ENCODE assay signal across 8 cellular contexts in genomic region chr2:87454421-87454820, GRCh38.
DNase-seq lines count a peak whose midpoint lies in the region; ATAC-seq, FAIRE-seq and TF ChIP-seq lines count a peak whose summit lies in the region.
"Not testable (repeated sequence)": the region's sequence is repeated elsewhere in the genome, so short reads cannot be mapped to it uniquely, and the experiment has no call there.

No MANE protein-coding gene starts in this region.

- POLR2A ChIA-PET in endothelial cell of umbilical vein (lab: Charles Lee), result not testable (repeated sequence)

- TF ChIP-seq CTCF in endothelial cell of umbilical vein (IDR thresholded peaks at IDR 0.05; ENCODE audit: extremely low read depth in 1 of 2, insufficient read depth in 1 of 2, low read depth in 1 of 2, low read length in 2 of 2); heart right ventricle (IDR thresholded peaks at IDR 0.05); nephron (IDR thresholded peaks at IDR 0.05; ENCODE audit: unreplicated experiment in 3 of 3): not testable (repeated sequence)

- not testable (repeated sequence) for H3K36me3 Mint-ChIP-seq in CD4-positive, CD25-positive, alpha-beta regulatory T cell; nephron (ENCODE audit: low read depth)

- H3K9me3 ChIP-seq in CD4-positive, CD25-positive, alpha-beta regulatory T cell (ENCODE audit: control insufficient read depth in 2 of 2, low read length in 2 of 2); adipocyte (ENCODE audit: control insufficient read depth, low read length); endothelial cell of umbilical vein (replicated peaks; ENCODE audit: control insufficient read depth, insufficient read depth, low read length); heart right ventricle; subcutaneous abdominal adipose tissue (ENCODE audit: control insufficient read depth in 5 of 5, low read length in 5 of 5): not testable (repeated sequence)

- H3K36me3 ChIP-seq in CD4-positive, CD25-positive, alpha-beta regulatory T cell (ENCODE audit: control insufficient read depth, insufficient read depth, low read length); adipocyte (ENCODE audit: control insufficient read depth, insufficient read depth, low read length, severe bottlenecking); endothelial cell of umbilical vein (ENCODE audit: control insufficient read depth in 2 of 2, extremely low read depth in 1 of 2, insufficient read depth in 2 of 2, low read length in 2 of 2); heart right ventricle; subcutaneous abdominal adipose tissue (ENCODE audit: control insufficient read depth in 5 of 5, insufficient read depth in 5 of 5, low read length in 5 of 5): not testable (repeated sequence)

- not testable (repeated sequence) for H2AFZ ChIP-seq in endothelial cell of umbilical vein (ENCODE audit: low read depth, low read length)

- intact Hi-C loops in endothelial cell of umbilical vein (cut with micrococcal nuclease); heart right ventricle (cut with DNase I): not testable (repeated sequence)

- 64 to 75% methylated on average over 2 of the region's 2 CpGs for WGBS in heart right ventricle, 2 donors

- H3K4me2 ChIP-seq in endothelial cell of umbilical vein (ENCODE audit: insufficient read depth, low read length), result peak overlapping the region; percentile 31

- H3K9me1 ChIP-seq in endothelial cell of umbilical vein (replicated peaks; ENCODE audit: control insufficient read depth, extremely low read depth, insufficient read depth, low read length), result not testable (repeated sequence)

- not testable (repeated sequence) for H3K27me3 Mint-ChIP-seq in CD4-positive, CD25-positive, alpha-beta regulatory T cell; nephron (ENCODE audit: low read depth)

- CTCF ChIA-PET in endothelial cell of umbilical vein (lab: Charles Lee), result not testable (repeated sequence)

- H3K9me3 Mint-ChIP-seq in CD4-positive, CD25-positive, alpha-beta regulatory T cell; nephron: not testable (repeated sequence)

- H3K27ac ChIP-seq in CD4-positive, CD25-positive, alpha-beta regulatory T cell (ENCODE audit: insufficient read depth, low read length, poor library complexity, severe bottlenecking), result peak overlapping the region; percentile 41
- peak overlapping the region; percentile 77 for H3K27ac ChIP-seq in endothelial cell of umbilical vein (ENCODE audit: insufficient read depth, low read depth, low read length)
- H3K27ac ChIP-seq in heart right ventricle, result peak overlapping the region in 8 of 10 donors; percentile 28 to 78 (median 64)
- peak overlapping the region; percentile 77 for H3K27ac ChIP-seq in subcutaneous abdominal adipose tissue (ENCODE audit: low read depth, low read length)

- DNase-seq in CD4-positive, CD25-positive, alpha-beta regulatory T cell; adipocyte (ENCODE audit: low read depth); endothelial cell of umbilical vein (ENCODE audit: low read depth, low spot score); heart right ventricle: not testable (repeated sequence)
- peak; percentile 40 for DNase-seq in HS-5 (ENCODE audit: low read depth)
- peak; percentile 56 for DNase-seq in RKO (ENCODE audit: low spot score)

- H3K4me1 ChIP-seq in CD4-positive, CD25-positive, alpha-beta regulatory T cell (ENCODE audit: control insufficient read depth, insufficient read depth, low read length, poor library complexity, severe bottlenecking), result not testable (repeated sequence)
- H3K4me1 ChIP-seq in adipocyte (ENCODE audit: control insufficient read depth, insufficient read depth, low read length) (peaks cover 11% of the 10 kb centered on the region), endothelial cell of umbilical vein (ENCODE audit: control insufficient read depth, extremely low read depth, insufficient read depth, low read length) (peaks cover 23% of the 10 kb centered on the region), heart right ventricle (peaks cover 0 to 23% (median 16%) of the 10 kb centered on the region in 9 donors), subcutaneous abdominal adipose tissue (ENCODE audit: control insufficient read depth in 5 of 5, insufficient read depth in 5 of 5, low read length in 5 of 5) (peaks cover 1 to 27% (median 3%) of the 10 kb centered on the region in 5 donors)

- not testable (repeated sequence) for H3K4me3 Mint-ChIP-seq in CD4-positive, CD25-positive, alpha-beta regulatory T cell; nephron

- H3K79me2 ChIP-seq in endothelial cell of umbilical vein (ENCODE audit: control insufficient read depth, insufficient read depth, low read length), result peaks cover 23% of the 10 kb centered on the region

- H3K9ac ChIP-seq in adipocyte (ENCODE audit: low read length) (peak overlapping the region; percentile 54), subcutaneous abdominal adipose tissue (ENCODE audit: low read length in 5 of 5) (peak overlapping the region in 1 of 5 donors; percentile 40)
- H3K9ac ChIP-seq in endothelial cell of umbilical vein (replicated peaks; ENCODE audit: extremely low read depth, insufficient read depth, low read length), result not testable (repeated sequence)

- H3K27ac Mint-ChIP-seq in CD4-positive, CD25-positive, alpha-beta regulatory T cell, result not testable (repeated sequence)
- H3K27ac Mint-ChIP-seq in nephron, result peak overlapping the region in 2 of 3 experiments; percentile 62 to 68

- not testable (repeated sequence) for H3K4me3 ChIP-seq in CD4-positive, CD25-positive, alpha-beta regulatory T cell (ENCODE audit: low read depth, low read length); adipocyte (ENCODE audit: low read length); endothelial cell of umbilical vein (replicated peaks in 1 of 3; ENCODE audit: insufficient read depth in 1 of 3, low read depth in 1 of 3, low read length in 3 of 3); subcutaneous abdominal adipose tissue (ENCODE audit: low read depth in 1 of 5, low read length in 5 of 5)
- peak overlapping the region in 1 of 10 donors; percentile 16 for H3K4me3 ChIP-seq in heart right ventricle

- TF ChIP-seq POLR2A in endothelial cell of umbilical vein (IDR thresholded peaks at IDR 0.05; ENCODE audit: low read depth, low read length), result not testable (repeated sequence)

- not testable (repeated sequence) for BruUV-seq in endothelial cell of umbilical vein (replicated peaks; lab: Mats Ljungman, UMichigan)

- not testable (repeated sequence) for FAIRE-seq in endothelial cell of umbilical vein (lab: Jason Lieb, UNC)

- ATAC-seq in CD4-positive, CD25-positive, alpha-beta regulatory T cell (ENCODE audit: low read depth in 2 of 2); heart right ventricle: not testable (repeated sequence)

- H3K4me1 Mint-ChIP-seq in CD4-positive, CD25-positive, alpha-beta regulatory T cell, result peaks cover 0 to 15% (median 0%) of the 10 kb centered on the region in 4 donors
- peaks cover 15% of the 10 kb centered on the region for H3K4me1 Mint-ChIP-seq in nephron

- dilution Hi-C loops in endothelial cell of umbilical vein (cut with MboI; ENCODE audit: extremely low pct_ligation_motif_present, low sequenced_read_pairs), result not testable (repeated sequence)

- not testable (repeated sequence) for H3K27me3 ChIP-seq in CD4-positive, CD25-positive, alpha-beta regulatory T cell (ENCODE audit: control insufficient read depth, insufficient read depth, low read length); adipocyte (replicated peaks; ENCODE audit: control insufficient read depth, insufficient read depth, low read length); endothelial cell of umbilical vein (ENCODE audit: control insufficient read depth in 2 of 2, insufficient read depth in 2 of 2, low read length in 2 of 2); heart right ventricle; subcutaneous abdominal adipose tissue (ENCODE audit: control insufficient read depth in 5 of 5, insufficient read depth in 4 of 5, low read length in 5 of 5)

- not testable (repeated sequence) for H4K20me1 ChIP-seq in endothelial cell of umbilical vein (replicated peaks; ENCODE audit: control insufficient read depth, extremely low read depth, insufficient read depth, low read length)
